Comparison of ENCODE assay signal across 27 cellular contexts in the genomic region with DNA sequence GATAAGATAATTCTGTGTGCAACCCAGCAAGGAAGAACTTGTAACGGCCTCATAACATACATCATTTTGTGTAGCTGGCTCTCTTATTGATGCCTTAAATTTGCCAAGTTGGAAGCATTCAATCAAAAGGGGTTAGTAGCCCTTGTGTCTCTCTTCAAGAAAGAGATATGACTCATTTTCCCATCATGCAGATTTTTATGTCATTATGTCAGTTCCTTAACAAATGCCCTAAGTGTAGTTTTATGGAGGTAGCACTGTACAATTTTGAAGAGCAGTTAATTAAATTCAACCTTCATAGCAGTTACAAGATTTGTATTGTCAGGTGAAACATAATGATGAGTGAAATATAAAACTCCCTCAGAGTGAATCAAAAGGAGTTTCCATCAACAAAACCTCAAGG.
"Had no signal": no experiment of that assay in that cellular context is flagged by ENCODE, and none has a peak within 500 bp of the region (broad histone marks: within the 10 kb centered on the region; RNA-seq: fewer than 3 reads in every experiment).

No MANE protein-coding gene starts in this region.

- H3K9ac ChIP-seq: neural progenitor cell had no signal

- H3K27ac ChIP-seq: gastroesophageal sphincter, left ventricle myocardium inferior, lower lobe of right lung, neural progenitor cell, ovary, suprapubic skin, thyroid gland had no signal

- ATAC-seq: esophagus mucosa; gastroesophageal sphincter; left cardiac atrium; lower lobe of right lung; natural killer cell; right cardiac atrium; stimulated activated effector memory CD8-positive, alpha-beta T cell treated with anti-CD3 and anti-CD28 coated beads, Interleukin-12 subunit alpha, Interleukin-12 subunit beta, amount 100 ng/mL, for 72 hours; stimulated activated naive CD8-positive, alpha-beta T cell treated with anti-CD3 and anti-CD28 coated beads, Interleukin-15, Interleukin-2, amounts not matched to agents 100 U/mL and 50 U/mL, for 24 hours had no signal

- H3K4me2 ChIP-seq: neural progenitor cell had no signal

- H3K36me3 Mint-ChIP-seq: immature natural killer cell; memory B cell; mesothelial cell of epicardium; natural killer cell; stimulated activated effector memory CD8-positive, alpha-beta T cell treated with anti-CD3 and anti-CD28 coated beads, Interleukin-12 subunit alpha, Interleukin-12 subunit beta, amount 100 ng/mL, for 72 hours; type B pancreatic cell had no signal

- H3K4me3 ChIP-seq: gastroesophageal sphincter, left ventricle myocardium inferior, lower lobe of right lung, neural progenitor cell, ovary, suprapubic skin, thyroid gland had no signal

- H3K27me3 ChIP-seq: gastroesophageal sphincter, neural progenitor cell, ovary, suprapubic skin, thyroid gland had no signal

- H3K9me3 ChIP-seq: gastroesophageal sphincter, left ventricle myocardium inferior, lower lobe of right lung, ovary, suprapubic skin, thyroid gland had no signal

- FAIRE-seq: endometrium, keratinocyte, small intestine, urothelium cell line had no signal

- H3K9me3 Mint-ChIP-seq: immature natural killer cell; memory B cell; natural killer cell; neural progenitor cell; stimulated activated effector memory CD8-positive, alpha-beta T cell treated with anti-CD3 and anti-CD28 coated beads, Interleukin-12 subunit alpha, Interleukin-12 subunit beta, amount 100 ng/mL, for 72 hours; type B pancreatic cell had no signal

- H3K36me3 ChIP-seq: gastroesophageal sphincter, left ventricle myocardium inferior, lower lobe of right lung, neural progenitor cell, ovary, suprapubic skin, thyroid gland had no signal

- H2AFZ ChIP-seq: neural progenitor cell had no signal

- H3K4me1 ChIP-seq: gastroesophageal sphincter, left ventricle myocardium inferior, lower lobe of right lung, neural progenitor cell, suprapubic skin, thyroid gland had no signal

- H3K27me3 Mint-ChIP-seq: memory B cell, type B pancreatic cell had no signal

- DNase-seq: cortex of kidney; effector memory CD4-positive, alpha-beta T cell; glutamatergic neuron; immature natural killer cell; left cardiac atrium; left ventricle myocardium inferior; lower lobe of right lung; natural killer cell; nucleus accumbens; ovary; right cardiac atrium; small intestine; stimulated activated CD4-positive, alpha-beta T cell treated with anti-CD3 and anti-CD28 coated beads, Interleukin-2, amount 100 ng/mL, for 48 hours; stimulated activated CD8-positive, alpha-beta memory T cell treated with anti-CD3 and anti-CD28 coated beads, Interleukin-4, amount 100 ng/mL, for 48 hours; stimulated activated naive CD8-positive, alpha-beta T cell treated with anti-CD3 and anti-CD28 coated beads, Interleukin-15, Interleukin-2, amounts not matched to agents 100 U/mL and 50 U/mL, for 24 hours; thyroid gland had no signal

- H3K4me3 Mint-ChIP-seq: immature natural killer cell; memory B cell; mesothelial cell of epicardium; natural killer cell; neural progenitor cell; stimulated activated effector memory CD8-positive, alpha-beta T cell treated with anti-CD3 and anti-CD28 coated beads, Interleukin-12 subunit alpha, Interleukin-12 subunit beta, amount 100 ng/mL, for 72 hours; type B pancreatic cell had no signal

- H3K27ac Mint-ChIP-seq: immature natural killer cell; memory B cell; mesothelial cell of epicardium; natural killer cell; neural progenitor cell; stimulated activated effector memory CD8-positive, alpha-beta T cell treated with anti-CD3 and anti-CD28 coated beads, Interleukin-12 subunit alpha, Interleukin-12 subunit beta, amount 100 ng/mL, for 72 hours; type B pancreatic cell had no signal

- H3K4me1 Mint-ChIP-seq: immature natural killer cell; memory B cell; mesothelial cell of epicardium; natural killer cell; neural progenitor cell; stimulated activated effector memory CD8-positive, alpha-beta T cell treated with anti-CD3 and anti-CD28 coated beads, Interleukin-12 subunit alpha, Interleukin-12 subunit beta, amount 100 ng/mL, for 72 hours had no signal
